Comparison of ENCODE assay signal across 8 cellular contexts in the genomic region with DNA sequence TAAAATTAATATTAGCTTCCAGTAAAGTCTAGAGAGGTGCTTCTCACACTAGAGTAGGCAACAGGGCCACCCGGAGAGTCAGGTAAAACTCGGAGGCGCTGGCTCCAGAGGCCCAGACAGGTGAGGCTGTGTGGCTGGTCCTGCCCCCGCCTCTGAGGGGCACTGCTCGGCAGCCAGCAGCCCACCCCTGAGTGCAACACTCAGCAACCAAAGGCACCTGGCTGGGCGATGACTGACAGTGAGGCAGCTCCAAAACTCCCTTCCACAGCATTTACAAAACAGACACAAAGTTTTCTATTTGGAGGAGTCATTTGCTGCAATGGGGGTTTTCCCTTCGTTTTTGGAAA.
DNase-seq lines count a peak whose midpoint lies in the region; ATAC-seq lines count a peak whose summit lies in the region.

No MANE protein-coding gene starts in this region.

- peak; percentile 36 for DNase-seq in T-helper 9 cell
- peak; percentile 68 for DNase-seq in mesenteric fat pad (ENCODE audit: low spot score)
- DNase-seq in NCI-H1092 (lab: John Stamatoyannopoulos, UW), result no peak
- DNase-seq in anterior cingulate cortex (lab: John Stamatoyannopoulos, UW), result no peak
- DNase-seq in globus pallidus (ENCODE audit: low spot score), result no peak
- DNase-seq in occipital lobe (lab: John Stamatoyannopoulos, UW), result no peak

- peak; percentile 18 for ATAC-seq in GM18498 (IDR thresholded peaks at IDR 0.05; ENCODE audit: unreplicated experiment)
- ATAC-seq in HG02571 (IDR thresholded peaks at IDR 0.05; ENCODE audit: unreplicated experiment), result peak; percentile 22

Comparison
In these comparisons a context has a peak if more than half of its experiments do, and no peak if none do; other contexts are left out.
1. DNase-seq: peak in T-helper 9 cell (single experiment) and mesenteric fat pad (single experiment); none in NCI-H1092 (single experiment), anterior cingulate cortex (0 of 58), globus pallidus (single experiment) and occipital lobe (single experiment).